Comparison of ENCODE assay signal across 7 cellular contexts in the genomic region with DNA sequence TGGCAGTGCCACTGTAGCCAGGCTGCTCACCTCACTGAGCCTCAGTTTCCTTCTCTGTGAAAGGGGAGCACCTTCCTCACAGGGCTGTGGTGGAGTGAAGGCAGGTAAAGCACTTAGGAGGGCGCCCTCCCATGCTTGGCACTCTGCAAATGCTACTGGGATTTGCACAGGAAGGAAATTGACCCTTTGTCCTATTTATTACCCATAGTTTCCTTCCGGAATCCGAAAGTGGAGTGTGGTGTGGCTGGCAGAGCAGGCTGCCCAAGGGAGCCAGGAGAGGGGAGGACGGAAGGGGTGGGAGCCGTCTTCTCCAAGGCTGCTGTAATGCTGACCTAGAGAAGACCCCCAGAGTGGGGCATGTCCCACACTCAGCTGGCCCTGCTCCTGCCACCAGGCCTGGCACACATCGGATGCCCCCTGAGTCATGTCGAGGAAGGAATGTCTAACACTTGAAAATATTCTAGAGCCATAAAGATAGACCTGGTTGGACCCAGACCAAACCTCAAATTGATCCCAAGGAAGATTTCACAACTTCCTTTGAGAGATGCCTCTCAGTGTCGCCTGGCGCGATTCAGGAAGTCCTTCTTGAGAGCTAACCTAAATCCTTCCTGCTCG.
DNase-seq lines count a peak whose midpoint lies in the region; ATAC-seq, FAIRE-seq and TF ChIP-seq lines count a peak whose summit lies in the region.
"Not testable (repeated sequence)": the region's sequence is repeated elsewhere in the genome, so short reads cannot be mapped to it uniquely, and the experiment has no call there.

No MANE protein-coding gene starts in this region.

- not testable (repeated sequence) for H3K79me2 ChIP-seq in hepatocyte

- H3K4me3 Mint-ChIP-seq in HFFc6, result not testable (repeated sequence)

- not testable (repeated sequence) for H3K4me1 ChIP-seq in hepatocyte (ENCODE audit: insufficient read depth); pancreas

- not testable (repeated sequence) for H2AFZ ChIP-seq in hepatocyte

- H3K36me3 Mint-ChIP-seq in HFFc6 (ENCODE audit: low read depth), result not testable (repeated sequence)

- H3K9me3 ChIP-seq in hepatocyte (ENCODE audit: low read depth); pancreas: not testable (repeated sequence)

- FAIRE-seq in pancreas (lab: Jason Lieb, UNC), result not testable (repeated sequence)

- TF ChIP-seq CTCF in BJ (IDR thresholded peaks at IDR 0.05; ENCODE audit: insufficient read depth, low read depth, low read length); HFFc6 (IDR thresholded peaks at IDR 0.05); epithelial cell of proximal tubule (conservative IDR thresholded peaks at IDR 0.05; ENCODE audit: low read depth, low read length); hepatocyte (IDR thresholded peaks at IDR 0.05; ENCODE audit: poor library complexity); pancreas (IDR thresholded peaks at IDR 0.05): not testable (repeated sequence)

- H4K20me1 ChIP-seq in hepatocyte (ENCODE audit: insufficient read depth, poor library complexity, severe bottlenecking), result not testable (repeated sequence)

- 93% methylated on average over 3 of the region's 11 CpGs for WGBS in hepatocyte (ENCODE audit: low lambda C conversion rate, missing lambda C conversion rate)
- 71% methylated on average over 5 of the region's 11 CpGs; no CpG with 5 or more reads in 1 of the 2 donors for WGBS in pancreas, 2 donors

- H3K4me3 ChIP-seq in BJ (ENCODE audit: low read depth, low read length); epithelial cell of proximal tubule (ENCODE audit: low read depth, low read length); hepatocyte; pancreas: not testable (repeated sequence)

- ATAC-seq in pancreas, result peak in 3 of 4 donors; percentile 10 to 40 (median 12)

- intact Hi-C loops in pancreas (cut with DNase I), result not testable (repeated sequence)

- DNase-seq in BJ (ENCODE audit: low read depth) (peak; percentile 25), HFFc6 (peak; percentile 83), NOMO-1 treated with DMSO at 0.1 percent for 48 hours (lab: John Stamatoyannopoulos, UW; ENCODE audit: unreplicated experiment) (peak; percentile 13), amniotic epithelial cell (ENCODE audit: low read depth) (peak; percentile 10), epithelial cell of proximal tubule (ENCODE audit: low read depth) (peak; percentile 51)
- not testable (repeated sequence) for DNase-seq in hepatocyte (ENCODE audit: low spot score); pancreas

- peaks cover 25% of the 10 kb centered on the region for H3K4me1 Mint-ChIP-seq in HFFc6 (ENCODE audit: low read depth)

- not testable (repeated sequence) for H3K27me3 ChIP-seq in BJ (ENCODE audit: control insufficient read depth, insufficient read depth, low read length); hepatocyte; pancreas

- peak overlapping the region; percentile 76 for H3K27ac ChIP-seq in hepatocyte
- H3K27ac ChIP-seq in pancreas, result not testable (repeated sequence)

- not testable (repeated sequence) for H3K9me2 ChIP-seq in hepatocyte (replicated peaks; ENCODE audit: insufficient read depth)

- H3K36me3 ChIP-seq in BJ (ENCODE audit: control insufficient read depth, insufficient read depth, low read length); hepatocyte (replicated peaks; ENCODE audit: insufficient read depth, low read depth); pancreas: not testable (repeated sequence)

- CTCF ChIA-PET in BJ (lab: Yijun Ruan, JAX), result not testable (repeated sequence)

- not testable (repeated sequence) for H3K9me3 Mint-ChIP-seq in HFFc6

- peak overlapping the region; percentile 24; the same call in 1 of the 2 replicates for H3K27ac Mint-ChIP-seq in HFFc6

- POLR2A ChIA-PET in BJ (lab: Charles Lee), result not testable (repeated sequence)

- H3K27me3 Mint-ChIP-seq in HFFc6 (ENCODE audit: insufficient read depth), result not testable (repeated sequence)

- H3K4me2 ChIP-seq in hepatocyte, result not testable (repeated sequence)
